Comparison of ENCODE assay signal across 21 cellular contexts in genomic region chr12:64931981-64932380, GRCh38.
A peak's percentile ranks its signal among the peaks of the same experiment; 100 is the strongest.
DNase-seq lines count a peak whose midpoint lies in the region; ATAC-seq and TF ChIP-seq lines count a peak whose summit lies in the region.
"Had no signal": no experiment of that assay in that cellular context is flagged by ENCODE, and none has a peak within 500 bp of the region (broad histone marks: within the 10 kb centered on the region; RNA-seq: fewer than 3 reads in every experiment).

No MANE protein-coding gene starts in this region.

- no peak for DNase-seq in activated naive CD8-positive, alpha-beta T cell treated with anti-CD3 and anti-CD28 coated beads, Interleukin-2, amount 50 U/mL, for 24 hours
- DNase-seq in activated naive CD8-positive, alpha-beta T cell treated with anti-CD3 and anti-CD28 coated beads for 36 hours: no peak
- DNase-seq in SJCRH30 (peak; percentile 17 to 48), islet precursor cell (peak; percentile 81), testis (peak; percentile 73), SIG-M5 (lab: John Stamatoyannopoulos, UW) (no peak), ACHN (no peak), D341Med (ENCODE audit: low spot score) (no peak)
- DNase-seq: Calu3; CD4-positive, alpha-beta T cell; HFFc6; KG1; MV-4-11; NCI-H1417; NCI-H187; NCI-H2107; NCI-H2227 treated with DMSO at 0.1 percent for 48 hours; NCI-H510A treated with DMSO at 0.1 percent for 48 hours; NCI-H82; RPMI8226; SHP77 treated with DMSO at 0.1 percent for 48 hours had no signal

- peaks cover 37% of the 10 kb centered on the region for H3K27me3 Mint-ChIP-seq in activated naive CD8-positive, alpha-beta T cell treated with anti-CD3 and anti-CD28 coated beads, Interleukin-2, amount 50 U/mL, for 24 hours
- peaks cover 28% of the 10 kb centered on the region for H3K27me3 Mint-ChIP-seq in activated naive CD8-positive, alpha-beta T cell treated with anti-CD3 and anti-CD28 coated beads for 36 hours

- H3K36me3 ChIP-seq in SJCRH30 (no peaks in the 10 kb centered on the region), testis (ENCODE audit: low read depth, missing control alignments) (no peaks in the 10 kb centered on the region)

- H3K9me3 ChIP-seq in SJCRH30 (replicated peaks) (no peaks in the 10 kb centered on the region; the same call in 1 of the 2 replicates), testis (no peaks in the 10 kb centered on the region)

- no peak overlapping the region for H3K4me3 ChIP-seq in SJCRH30
- no peak overlapping the region for H3K4me3 ChIP-seq in testis

- H3K27me3 ChIP-seq in SJCRH30: no peaks in the 10 kb centered on the region
- H3K27me3 ChIP-seq in testis: no peaks in the 10 kb centered on the region

- H3K27ac ChIP-seq in SJCRH30 (no peak overlapping the region), testis (peak overlapping the region; percentile 31 to 32)

- H3K36me3 Mint-ChIP-seq in activated naive CD8-positive, alpha-beta T cell treated with anti-CD3 and anti-CD28 coated beads, Interleukin-2, amount 50 U/mL, for 24 hours (ENCODE audit: low read depth): no peaks in the 10 kb centered on the region
- no peaks in the 10 kb centered on the region for H3K36me3 Mint-ChIP-seq in activated naive CD8-positive, alpha-beta T cell treated with anti-CD3 and anti-CD28 coated beads for 36 hours

- no peaks in the 10 kb centered on the region for H3K9me3 Mint-ChIP-seq in activated naive CD8-positive, alpha-beta T cell treated with anti-CD3 and anti-CD28 coated beads, Interleukin-2, amount 50 U/mL, for 24 hours
- H3K9me3 Mint-ChIP-seq in activated naive CD8-positive, alpha-beta T cell treated with anti-CD3 and anti-CD28 coated beads for 36 hours: no peaks in the 10 kb centered on the region
- H3K9me3 Mint-ChIP-seq: CD4-positive, alpha-beta T cell; HFFc6 had no signal

- in situ Hi-C loops in ACHN (cut with HindIII; ENCODE audit: low pct_ligation_motif_present, low pct_unique_long_range_greater_than_20kb, low sequenced_read_pairs): no loop called here

- H3K4me1 Mint-ChIP-seq in activated naive CD8-positive, alpha-beta T cell treated with anti-CD3 and anti-CD28 coated beads, Interleukin-2, amount 50 U/mL, for 24 hours: no peaks in the 10 kb centered on the region
- no peaks in the 10 kb centered on the region for H3K4me1 Mint-ChIP-seq in activated naive CD8-positive, alpha-beta T cell treated with anti-CD3 and anti-CD28 coated beads for 36 hours

- no peak for TF ChIP-seq POLR2A in testis (IDR thresholded peaks at IDR 0.05)

- no peak for TF ChIP-seq CTCF in testis (IDR thresholded peaks at IDR 0.05)

- no peak overlapping the region for H3K27ac Mint-ChIP-seq in activated naive CD8-positive, alpha-beta T cell treated with anti-CD3 and anti-CD28 coated beads, Interleukin-2, amount 50 U/mL, for 24 hours
- H3K27ac Mint-ChIP-seq in activated naive CD8-positive, alpha-beta T cell treated with anti-CD3 and anti-CD28 coated beads for 36 hours: no peak overlapping the region
- H3K27ac Mint-ChIP-seq: CD4-positive, alpha-beta T cell; HFFc6 had no signal

- WGBS in testis, 2 donors: 77 to 100% methylated on average over 1 of the region's 1 CpG

- peak; percentile 15 for ATAC-seq in activated naive CD8-positive, alpha-beta T cell treated with anti-CD3 and anti-CD28 coated beads, Interleukin-2, amount 50 U/mL, for 24 hours

- intact Hi-C loops in testis (cut with DNase I; ENCODE audit: low total_unique reads): no loop called here

- no peaks in the 10 kb centered on the region for H3K4me1 ChIP-seq in SJCRH30
- peaks cover 5% of the 10 kb centered on the region for H3K4me1 ChIP-seq in testis

- H3K4me3 Mint-ChIP-seq in activated naive CD8-positive, alpha-beta T cell treated with anti-CD3 and anti-CD28 coated beads, Interleukin-2, amount 50 U/mL, for 24 hours: no peak overlapping the region
- H3K4me3 Mint-ChIP-seq in activated naive CD8-positive, alpha-beta T cell treated with anti-CD3 and anti-CD28 coated beads for 36 hours: no peak overlapping the region
- H3K4me3 Mint-ChIP-seq: CD4-positive, alpha-beta T cell; HFFc6 had no signal

Comparison
In these comparisons a context has a peak if more than half of its experiments do, and no peak if none do; other contexts are left out.
1. DNase-seq: peak in SJCRH30 (2 of 2), islet precursor cell (single experiment) and testis (single experiment); none in activated naive CD8-positive, alpha-beta T cell treated with anti-CD3 and anti-CD28 coated beads, Interleukin-2, amount 50 U/mL, for 24 hours (single experiment), activated naive CD8-positive, alpha-beta T cell treated with anti-CD3 and anti-CD28 coated beads for 36 hours (single experiment), SIG-M5 (single experiment), ACHN (single experiment) and D341Med (single experiment).